ENCODE assay signal across 19 cellular contexts in the genomic region with DNA sequence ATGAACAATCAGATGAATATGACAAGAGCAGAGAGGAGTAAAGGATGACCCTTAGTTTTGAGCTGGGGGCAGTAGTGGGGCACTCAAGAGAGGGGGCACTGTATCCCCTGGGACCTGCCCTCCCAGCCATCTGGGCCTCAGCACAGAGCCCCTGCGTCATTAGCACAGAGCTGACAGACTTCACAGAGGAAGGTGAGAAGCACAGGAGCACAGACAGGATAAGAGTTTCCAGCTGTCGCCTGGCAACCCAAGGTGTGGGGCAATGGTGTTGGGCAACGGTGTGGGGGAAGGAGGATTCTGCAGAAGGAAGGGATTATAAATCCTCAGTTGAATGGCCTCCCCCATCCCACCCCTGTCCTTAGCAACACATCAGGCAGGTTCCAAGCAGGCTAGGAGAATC. TPM values are rescaled to one million over a fixed set of nuclear protein-coding genes. Genes with fewer than 3 reads are reported as not detected.
DNase-seq lines count a peak whose midpoint lies in the region; ATAC-seq and TF ChIP-seq lines count a peak whose summit lies in the region.
"Had no signal": no experiment of that assay in that cellular context is flagged by ENCODE, and none has a peak within 500 bp of the region (broad histone marks: within the 10 kb centered on the region; RNA-seq: fewer than 3 reads in every experiment).

No MANE protein-coding gene starts in this region.

- no peaks in the 10 kb centered on the region for H3K36me3 Mint-ChIP-seq in CD8-positive, alpha-beta T cell
- H3K36me3 Mint-ChIP-seq: memory B cell had no signal

- no peaks in the 10 kb centered on the region for H3K9me3 Mint-ChIP-seq in CD8-positive, alpha-beta T cell
- H3K9me3 Mint-ChIP-seq: activated T-helper 2 cell treated with anti-CD3 and anti-CD28 coated beads, Interferon-gamma antibody, Interleukin-2, Interleukin-4, amounts not matched to agents 10 μg/mL and 5 μg/mL and 100 μg/mL, durations not matched to agents 14 hours and 24 hours and 36 hours; memory B cell had no signal

- TF ChIP-seq EP300 in upper lobe of left lung (IDR thresholded peaks at IDR 0.05) = no peak

- no peaks in the 10 kb centered on the region for H3K36me3 ChIP-seq in BLaER1 treated with 17β-estradiol and CSF1 and Interleukin-3, amounts not matched to agents 10 nM and 100 nM
- H3K36me3 ChIP-seq in CD8-positive, alpha-beta T cell (ENCODE audit: insufficient read depth, low read length) = no peaks in the 10 kb centered on the region
- H3K36me3 ChIP-seq in upper lobe of left lung = no peaks in the 10 kb centered on the region
- H3K36me3 ChIP-seq: right atrium auricular region, thyroid gland had no signal

- no peaks in the 10 kb centered on the region for H3K4me1 Mint-ChIP-seq in CD8-positive, alpha-beta T cell (ENCODE audit: low read depth)

- no peak overlapping the region for H3K9ac ChIP-seq in BLaER1 treated with 17β-estradiol and CSF1 and Interleukin-3, amounts not matched to agents 10 nM and 100 nM
- H3K9ac ChIP-seq: SK-N-SH had no signal

- no peak for TF ChIP-seq POLR2A in NB4 (IDR thresholded peaks at IDR 0.05; ENCODE audit: extremely low read depth, insufficient read length)
- no peak for TF ChIP-seq POLR2A in upper lobe of left lung (IDR thresholded peaks at IDR 0.05)

- POLR2A ChIA-PET in CD8-positive, alpha-beta T cell (lab: Charles Lee) = no interaction called here

- no peak for ATAC-seq in CD8-positive, alpha-beta T cell
- ATAC-seq in upper lobe of left lung (ENCODE audit: low FRiP score in 2 of 2) = no peak

- peaks cover 29 to 72% (median 57%) of the 10 kb centered on the region in 10 experiments for H3K4me1 ChIP-seq in BLaER1 treated with 17β-estradiol and CSF1 and Interleukin-3, amounts not matched to agents 10 nM and 100 nM
- no peaks in the 10 kb centered on the region for H3K4me1 ChIP-seq in CD8-positive, alpha-beta T cell (ENCODE audit: insufficient read depth, low read length)
- H3K4me1 ChIP-seq in upper lobe of left lung = no peaks in the 10 kb centered on the region
- H3K4me1 ChIP-seq: right atrium auricular region, thyroid gland had no signal

- H3K4me3 ChIP-seq in BLaER1 treated with 17β-estradiol and CSF1 and Interleukin-3, amounts not matched to agents 10 nM and 100 nM = no peak overlapping the region
- H3K4me3 ChIP-seq in NB4 (ENCODE audit: low read depth, low read length) (no peak overlapping the region), epithelial cell of esophagus (ENCODE audit: low read length) (no peak overlapping the region), upper lobe of left lung (no peak overlapping the region)
- H3K4me3 ChIP-seq in CD8-positive, alpha-beta T cell (ENCODE audit: low read depth, low read length) = no peak overlapping the region
- H3K4me3 ChIP-seq: PC-9, right atrium auricular region, thyroid gland had no signal

- no peak overlapping the region for H3K27ac Mint-ChIP-seq in CD8-positive, alpha-beta T cell
- H3K27ac Mint-ChIP-seq: activated T-helper 2 cell treated with anti-CD3 and anti-CD28 coated beads, Interferon-gamma antibody, Interleukin-2, Interleukin-4, amounts not matched to agents 10 μg/mL and 5 μg/mL and 100 μg/mL, durations not matched to agents 14 hours and 24 hours and 36 hours; memory B cell had no signal

- CTCF ChIA-PET in CD8-positive, alpha-beta T cell (lab: Charles Lee) = interaction anchor here (0.7 to 1.6 kb wide), 2 partner anchors 13 to 42 kb away, joined by 3 read pairs; no protein-coding TSS in a partner anchor

- H3K27me3 Mint-ChIP-seq in CD8-positive, alpha-beta T cell (ENCODE audit: low read depth) = peaks cover 3% of the 10 kb centered on the region

- TF ChIP-seq CTCF in NB4 (IDR thresholded peaks at IDR 0.05; ENCODE audit: low read depth, low read length) = no peak
- no peak for TF ChIP-seq CTCF in epithelial cell of esophagus (IDR thresholded peaks at IDR 0.05; ENCODE audit: insufficient read depth, low read depth, low read length, missing control alignments)
- TF ChIP-seq CTCF in CD8-positive, alpha-beta T cell (IDR thresholded peaks at IDR 0.05) = no peak
- TF ChIP-seq CTCF in upper lobe of left lung (IDR thresholded peaks at IDR 0.05) = no peak

- DNase-seq in NB4 (ENCODE audit: low read depth) (peak; percentile 15), NCI-H524 treated with DMSO at 0.1 percent for 48 hours (lab: John Stamatoyannopoulos, UW) (peak; percentile 74), epithelial cell of esophagus (ENCODE audit: low read depth) (peak; percentile 65), upper lobe of left lung (no peak)
- no peak for DNase-seq in CD8-positive, alpha-beta T cell
- no peak for DNase-seq in stimulated activated CD8-positive, alpha-beta memory T cell treated with anti-CD3 and anti-CD28 coated beads, Interleukin-4, amount 100 ng/mL, for 48 hours
- no peak for DNase-seq in activated CD4-positive, alpha-beta T cell treated with anti-CD3 and anti-CD28 coated beads for 48 hours
- DNase-seq: amniotic stem cell; Calu3; NCI-H1048; PC-9; SK-N-SH; stimulated activated CD4-positive, alpha-beta T cell treated with anti-CD3 and anti-CD28 coated beads, Interleukin-2, amount 100 ng/mL, for 24 hours; thyroid gland had no signal

- WGBS in upper lobe of left lung, 2 donors = 21 to 23% methylated on average over 3 of the region's 3 CpGs

- no peak overlapping the region for H3K4me3 Mint-ChIP-seq in CD8-positive, alpha-beta T cell
- H3K4me3 Mint-ChIP-seq: memory B cell had no signal

- peak overlapping the region in 7 of 11 experiments; percentile 11 to 50 (median 42); a peak in 9 of 22 replicates for H3K4me2 ChIP-seq in BLaER1 treated with 17β-estradiol and CSF1 and Interleukin-3, amounts not matched to agents 10 nM and 100 nM
- H3K4me2 ChIP-seq: PC-9, SK-N-SH had no signal

- no peaks in the 10 kb centered on the region for H3K9me3 ChIP-seq in BLaER1 treated with 17β-estradiol and CSF1 and Interleukin-3, amounts not matched to agents 10 nM and 100 nM (replicated peaks in 1 of 11)
- no peaks in the 10 kb centered on the region for H3K9me3 ChIP-seq in CD8-positive, alpha-beta T cell (ENCODE audit: low read length)
- H3K9me3 ChIP-seq in upper lobe of left lung = no peaks in the 10 kb centered on the region
- H3K9me3 ChIP-seq: right atrium auricular region, SK-N-SH, thyroid gland had no signal

- intact Hi-C loops in CD8-positive, alpha-beta T cell (cut with DNase I, micrococcal nuclease) = no loop called here

- no peak overlapping the region for H3K27ac ChIP-seq in BLaER1 treated with 17β-estradiol and CSF1 and Interleukin-3, amounts not matched to agents 10 nM and 100 nM
- no peak overlapping the region for H3K27ac ChIP-seq in CD8-positive, alpha-beta T cell (ENCODE audit: low read depth, low read length)
- H3K27ac ChIP-seq in upper lobe of left lung = no peak overlapping the region
- H3K27ac ChIP-seq: epithelial cell of prostate, PC-9, right atrium auricular region, thyroid gland had no signal

- H4K20me1 ChIP-seq in BLaER1 treated with 17β-estradiol and CSF1 and Interleukin-3, amounts not matched to agents 10 nM and 100 nM = peaks cover 0 to 13% (median 0%) of the 10 kb centered on the region in 11 experiments; a peak in 1 of 22 replicates

- H3K27me3 ChIP-seq in BLaER1 treated with 17β-estradiol and CSF1 and Interleukin-3, amounts not matched to agents 10 nM and 100 nM = peaks cover 0 to 75% (median 0%) of the 10 kb centered on the region in 11 experiments; a peak in 7 of 22 replicates
- no peaks in the 10 kb centered on the region for H3K27me3 ChIP-seq in CD8-positive, alpha-beta T cell (ENCODE audit: insufficient read depth, low read length)
- peaks cover 0 to 8% (median 0%) of the 10 kb centered on the region in 4 donors for H3K27me3 ChIP-seq in upper lobe of left lung
- H3K27me3 ChIP-seq: right atrium auricular region, thyroid gland had no signal

RNA-seq across cellular contexts. Expression of gene RAB3B, which starts 30.2 kb away (rescaled TPM):
- not detected for total RNA-seq in CD8-positive, alpha-beta T cell
- 1 to 10 TPM in 1 of 6 donors, under 1 TPM in 3, not detected in 2; under 0.01 to 1.2 (median 0.12) TPM for total RNA-seq in upper lobe of left lung

Comparison
In these comparisons a context has a peak if more than half of its experiments do, and no peak if none do; other contexts are left out.
1. DNase-seq: peak in NB4 (single experiment), NCI-H524 treated with DMSO at 0.1 percent for 48 hours (single experiment) and epithelial cell of esophagus (single experiment); none in CD8-positive, alpha-beta T cell (0 of 7), upper lobe of left lung (0 of 2), stimulated activated CD8-positive, alpha-beta memory T cell treated with anti-CD3 and anti-CD28 coated beads, Interleukin-4, amount 100 ng/mL, for 48 hours (single experiment) and activated CD4-positive, alpha-beta T cell treated with anti-CD3 and anti-CD28 coated beads for 48 hours (single experiment).